In genomic region chr7:1934756-1935155, GRCh38 we compare ENCODE assay signal across 22 cellular contexts.
DNase-seq lines count a peak whose midpoint lies in the region; ATAC-seq and TF ChIP-seq lines count a peak whose summit lies in the region.
"Had no signal": no experiment of that assay in that cellular context is flagged by ENCODE, and none has a peak within 500 bp of the region (broad histone marks: within the 10 kb centered on the region; RNA-seq: fewer than 3 reads in every experiment).

No MANE protein-coding gene starts in this region.

- TF ChIP-seq POLR2A in body of pancreas (IDR thresholded peaks at IDR 0.05) = no peak

- no peaks in the 10 kb centered on the region for H3K9me3 ChIP-seq in CD4-positive, alpha-beta T cell (ENCODE audit: control insufficient read depth, low read length)
- H3K9me3 ChIP-seq in DND-41 (ENCODE audit: insufficient read depth, low read length, severe bottlenecking) (peaks cover 2% of the 10 kb centered on the region), T-helper 17 cell (ENCODE audit: control insufficient read depth, low read length, poor library complexity, severe bottlenecking) (no peaks in the 10 kb centered on the region), body of pancreas (no peaks in the 10 kb centered on the region)
- H3K9me3 ChIP-seq in naive thymus-derived CD4-positive, alpha-beta T cell (ENCODE audit: control insufficient read depth in 2 of 3, low read length in 3 of 3) = no peaks in the 10 kb centered on the region
- H3K9me3 ChIP-seq: SJSA1, spleen, thyroid gland had no signal

- H3K27me3 Mint-ChIP-seq in CD4-positive, alpha-beta T cell = no peaks in the 10 kb centered on the region
- H3K27me3 Mint-ChIP-seq in T-helper 17 cell = no peaks in the 10 kb centered on the region
- no peaks in the 10 kb centered on the region for H3K27me3 Mint-ChIP-seq in naive thymus-derived CD4-positive, alpha-beta T cell
- H3K27me3 Mint-ChIP-seq: stimulated activated naive CD8-positive, alpha-beta T cell treated with anti-CD3 and anti-CD28 coated beads, Interleukin-15, Interleukin-2, amounts not matched to agents 100 ng/mL and 50 ng/mL, for 24 hours had no signal

- H3K27me3 ChIP-seq in CD4-positive, alpha-beta T cell (ENCODE audit: control insufficient read depth, insufficient read depth, low read length) = no peaks in the 10 kb centered on the region
- H3K27me3 ChIP-seq in DND-41 (ENCODE audit: insufficient read depth, low read length, poor library complexity) (no peaks in the 10 kb centered on the region), body of pancreas (no peaks in the 10 kb centered on the region)
- H3K27me3 ChIP-seq in naive thymus-derived CD4-positive, alpha-beta T cell (ENCODE audit: control insufficient read depth in 2 of 2, insufficient read depth in 2 of 2, low read length in 2 of 2) = no peaks in the 10 kb centered on the region
- H3K27me3 ChIP-seq: SJSA1, spleen, thyroid gland had no signal

- intact Hi-C loops in CD4-positive, alpha-beta T cell (cut with DNase I, micrococcal nuclease) = no loop called here
- intact Hi-C loops in naive thymus-derived CD4-positive, alpha-beta T cell (cut with micrococcal nuclease) = no loop called here
- intact Hi-C loops in body of pancreas (cut with DNase I) = no loop called here

- H3K9ac ChIP-seq in DND-41 (ENCODE audit: low read depth, low read length) = no peak overlapping the region

- peaks cover 70% of the 10 kb centered on the region for H3K79me2 ChIP-seq in DND-41 (ENCODE audit: insufficient read depth, low read length)

- no peaks in the 10 kb centered on the region for H3K9me3 Mint-ChIP-seq in CD4-positive, alpha-beta T cell
- H3K9me3 Mint-ChIP-seq in naive thymus-derived CD4-positive, alpha-beta T cell = peaks cover 0 to 16% (median 0%) of the 10 kb centered on the region in 11 donors
- H3K9me3 Mint-ChIP-seq: immature natural killer cell; stimulated activated naive CD8-positive, alpha-beta T cell treated with anti-CD3 and anti-CD28 coated beads, Interleukin-15, Interleukin-2, amounts not matched to agents 100 ng/mL and 50 ng/mL, for 24 hours had no signal

- H3K4me1 ChIP-seq in DND-41 (ENCODE audit: insufficient read depth, low read length) = peaks cover 37% of the 10 kb centered on the region
- H3K4me1 ChIP-seq in naive thymus-derived CD4-positive, alpha-beta T cell (ENCODE audit: control insufficient read depth in 2 of 2, insufficient read depth in 2 of 2, low read length in 2 of 2) = peaks cover 16 to 23% of the 10 kb centered on the region in 2 donors
- no peaks in the 10 kb centered on the region for H3K4me1 ChIP-seq in body of pancreas
- H3K4me1 ChIP-seq: thyroid gland had no signal

- peaks cover 68% of the 10 kb centered on the region for H3K36me3 ChIP-seq in DND-41 (ENCODE audit: insufficient read depth, low read length)
- peaks cover 12 to 72% (median 12%) of the 10 kb centered on the region in 3 experiments for H3K36me3 ChIP-seq in naive thymus-derived CD4-positive, alpha-beta T cell (ENCODE audit: control insufficient read depth in 2 of 3, insufficient read depth in 3 of 3, low read length in 3 of 3)
- H3K36me3 ChIP-seq in body of pancreas (replicated peaks in 1 of 2; ENCODE audit: insufficient read depth in 1 of 2, low read depth in 2 of 2) = no peaks in the 10 kb centered on the region
- H3K36me3 ChIP-seq: SJSA1, thyroid gland had no signal

- H4K20me1 ChIP-seq in DND-41 (ENCODE audit: insufficient read depth, low read length) = peaks cover 74% of the 10 kb centered on the region

- no peak for DNase-seq in CD4-positive, alpha-beta T cell
- DNase-seq in DND-41 (no peak), T-helper 17 cell (no peak), amniotic stem cell (lab: John Stamatoyannopoulos, UW) (no peak), body of pancreas (no peak), NCI-H2081 (lab: John Stamatoyannopoulos, UW) (no peak)
- no peak for DNase-seq in naive thymus-derived CD4-positive, alpha-beta T cell
- DNase-seq: activated CD4-positive, alpha-beta T cell treated with anti-CD3 and anti-CD28 coated beads for 4 hours; activated naive CD4-positive, alpha-beta T cell; activated T-cell treated with anti-CD3 and anti-CD28 coated beads, Interleukin-2, amount 50 U/mL, for 48 hours; GF-D8; immature natural killer cell; KG1; NCI-H146; NCI-H526 treated with DMSO at 0.1 percent for 48 hours; stimulated activated CD4-positive, alpha-beta T cell treated with anti-CD3 and anti-CD28 coated beads, Interleukin-4, amount 100 ng/mL, for 1 hour; thyroid gland had no signal

- no peak overlapping the region for H3K27ac ChIP-seq in CD4-positive, alpha-beta T cell (ENCODE audit: low read depth, low read length)
- H3K27ac ChIP-seq in DND-41 (ENCODE audit: low read length) (peak overlapping the region; percentile 42; the same call in 1 of the 2 replicates), body of pancreas (no peak overlapping the region)
- no peak overlapping the region for H3K27ac ChIP-seq in naive thymus-derived CD4-positive, alpha-beta T cell (ENCODE audit: low read depth, low read length)
- H3K27ac ChIP-seq: SJSA1, spleen, thyroid gland had no signal

- H2AFZ ChIP-seq in DND-41 (ENCODE audit: low read depth, low read length) = no peak overlapping the region

- no peak for TF ChIP-seq CTCF in CD4-positive, alpha-beta T cell (IDR thresholded peaks at IDR 0.05)
- no peak for TF ChIP-seq CTCF in DND-41 (IDR thresholded peaks at IDR 0.05; ENCODE audit: borderline replicate concordance, extremely low read depth, low read length, poor library complexity, severe bottlenecking)
- no peak for TF ChIP-seq CTCF in body of pancreas (IDR thresholded peaks at IDR 0.05)

- H3K4me3 ChIP-seq in DND-41 (ENCODE audit: low read depth in 1 of 2, low read length in 2 of 2) (no peak overlapping the region), body of pancreas (no peak overlapping the region)
- H3K4me3 ChIP-seq in naive thymus-derived CD4-positive, alpha-beta T cell (ENCODE audit: low read length) = no peak overlapping the region
- H3K4me3 ChIP-seq: SJSA1, spleen, thyroid gland had no signal

- peaks cover 75% of the 10 kb centered on the region for H3K36me3 Mint-ChIP-seq in CD4-positive, alpha-beta T cell (ENCODE audit: low read depth)
- H3K36me3 Mint-ChIP-seq in T-helper 17 cell (ENCODE audit: low read depth) = peaks cover 8% of the 10 kb centered on the region
- H3K36me3 Mint-ChIP-seq in naive thymus-derived CD4-positive, alpha-beta T cell = peaks cover 20 to 65% (median 35%) of the 10 kb centered on the region in 5 donors

- no peak overlapping the region for H3K4me2 ChIP-seq in DND-41 (ENCODE audit: insufficient read depth, low read length)

- 92 to 93% methylated on average over 22 of the region's 22 CpGs for WGBS in body of pancreas, 2 donors

- CTCF ChIA-PET in CD4-positive, alpha-beta T cell (lab: Charles Lee) = no interaction called here
- CTCF ChIA-PET in naive thymus-derived CD4-positive, alpha-beta T cell (lab: Charles Lee) = no interaction called here

- peak overlapping the region; percentile 92 for H3K27ac Mint-ChIP-seq in CD4-positive, alpha-beta T cell
- peak overlapping the region; percentile 92 for H3K27ac Mint-ChIP-seq in T-helper 17 cell
- H3K27ac Mint-ChIP-seq in naive thymus-derived CD4-positive, alpha-beta T cell = peak overlapping the region; percentile 30 to 90 (median 77)
- H3K27ac Mint-ChIP-seq: stimulated activated naive CD8-positive, alpha-beta T cell treated with anti-CD3 and anti-CD28 coated beads, Interleukin-15, Interleukin-2, amounts not matched to agents 100 ng/mL and 50 ng/mL, for 24 hours had no signal

- ATAC-seq in CD4-positive, alpha-beta T cell (ENCODE audit: poor library complexity) = no peak
- no peak for ATAC-seq in DND-41 (ENCODE audit: insufficient read depth, low read depth)
- ATAC-seq in T-helper 17 cell = no peak
- no peak for ATAC-seq in naive thymus-derived CD4-positive, alpha-beta T cell
- no peak for ATAC-seq in GM19467 (IDR thresholded peaks at IDR 0.05; ENCODE audit: unreplicated experiment)
- ATAC-seq in body of pancreas = no peak

- POLR2A ChIA-PET in CD4-positive, alpha-beta T cell (lab: Charles Lee) = no interaction called here
- POLR2A ChIA-PET in naive thymus-derived CD4-positive, alpha-beta T cell (lab: Charles Lee) = no interaction called here

- peak overlapping the region; percentile 85 for H3K4me3 Mint-ChIP-seq in CD4-positive, alpha-beta T cell
- peak overlapping the region; percentile 43 for H3K4me3 Mint-ChIP-seq in T-helper 17 cell
- H3K4me3 Mint-ChIP-seq in naive thymus-derived CD4-positive, alpha-beta T cell = peak overlapping the region in 7 of 10 donors; percentile 11 to 79 (median 47)
- H3K4me3 Mint-ChIP-seq: CD14-positive monocyte; immature natural killer cell; stimulated activated naive CD8-positive, alpha-beta T cell treated with anti-CD3 and anti-CD28 coated beads, Interleukin-15, Interleukin-2, amounts not matched to agents 100 ng/mL and 50 ng/mL, for 24 hours had no signal

- peaks cover 51% of the 10 kb centered on the region for H3K4me1 Mint-ChIP-seq in CD4-positive, alpha-beta T cell (ENCODE audit: low read depth)
- peaks cover 36% of the 10 kb centered on the region for H3K4me1 Mint-ChIP-seq in T-helper 17 cell
- H3K4me1 Mint-ChIP-seq in naive thymus-derived CD4-positive, alpha-beta T cell = peaks cover 28 to 57% (median 44%) of the 10 kb centered on the region in 7 donors
